1 cellular context compared by ENCODE assay signal in the genomic region with DNA sequence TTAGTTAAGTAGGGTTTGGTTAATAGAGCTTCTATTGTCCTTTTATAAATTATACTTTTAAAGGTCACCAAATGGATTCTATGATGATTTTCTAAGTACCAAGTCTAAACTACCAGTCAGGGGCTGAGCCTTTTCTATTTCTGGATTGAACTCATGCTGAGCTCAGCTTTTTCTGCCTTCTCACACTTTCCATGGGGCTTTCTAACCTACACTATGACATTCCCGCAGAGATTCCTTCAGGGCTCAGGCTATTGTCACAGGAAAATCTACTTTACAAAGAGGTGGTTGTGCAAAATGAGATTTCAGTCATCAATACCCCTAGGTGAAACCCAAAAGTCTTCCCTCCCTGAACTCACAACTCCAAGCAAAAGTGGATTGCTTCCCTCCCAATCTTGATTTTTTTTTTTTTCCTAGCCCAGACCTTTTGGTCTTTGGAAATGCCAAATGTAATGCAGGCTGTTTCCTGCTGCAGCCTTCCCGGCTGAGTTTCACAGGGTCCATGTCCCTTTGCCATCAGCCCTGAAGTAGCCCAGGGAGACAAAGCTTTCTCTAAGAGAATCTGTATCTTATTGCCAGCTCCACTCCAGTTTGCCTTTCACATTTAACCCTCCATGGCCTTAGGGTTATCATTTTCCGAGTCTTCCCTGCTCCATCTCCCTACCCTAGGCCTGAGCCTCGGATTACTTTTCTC.
TF ChIP-seq lines count a peak whose summit lies in the region.

No MANE protein-coding gene starts in this region.

TF ChIP-seq in GM23338, 12 proteins besides CTCF, POLR2A, EP300 and RAD21 (continued from another document):
- TF ChIP-seq, protein P1, sequence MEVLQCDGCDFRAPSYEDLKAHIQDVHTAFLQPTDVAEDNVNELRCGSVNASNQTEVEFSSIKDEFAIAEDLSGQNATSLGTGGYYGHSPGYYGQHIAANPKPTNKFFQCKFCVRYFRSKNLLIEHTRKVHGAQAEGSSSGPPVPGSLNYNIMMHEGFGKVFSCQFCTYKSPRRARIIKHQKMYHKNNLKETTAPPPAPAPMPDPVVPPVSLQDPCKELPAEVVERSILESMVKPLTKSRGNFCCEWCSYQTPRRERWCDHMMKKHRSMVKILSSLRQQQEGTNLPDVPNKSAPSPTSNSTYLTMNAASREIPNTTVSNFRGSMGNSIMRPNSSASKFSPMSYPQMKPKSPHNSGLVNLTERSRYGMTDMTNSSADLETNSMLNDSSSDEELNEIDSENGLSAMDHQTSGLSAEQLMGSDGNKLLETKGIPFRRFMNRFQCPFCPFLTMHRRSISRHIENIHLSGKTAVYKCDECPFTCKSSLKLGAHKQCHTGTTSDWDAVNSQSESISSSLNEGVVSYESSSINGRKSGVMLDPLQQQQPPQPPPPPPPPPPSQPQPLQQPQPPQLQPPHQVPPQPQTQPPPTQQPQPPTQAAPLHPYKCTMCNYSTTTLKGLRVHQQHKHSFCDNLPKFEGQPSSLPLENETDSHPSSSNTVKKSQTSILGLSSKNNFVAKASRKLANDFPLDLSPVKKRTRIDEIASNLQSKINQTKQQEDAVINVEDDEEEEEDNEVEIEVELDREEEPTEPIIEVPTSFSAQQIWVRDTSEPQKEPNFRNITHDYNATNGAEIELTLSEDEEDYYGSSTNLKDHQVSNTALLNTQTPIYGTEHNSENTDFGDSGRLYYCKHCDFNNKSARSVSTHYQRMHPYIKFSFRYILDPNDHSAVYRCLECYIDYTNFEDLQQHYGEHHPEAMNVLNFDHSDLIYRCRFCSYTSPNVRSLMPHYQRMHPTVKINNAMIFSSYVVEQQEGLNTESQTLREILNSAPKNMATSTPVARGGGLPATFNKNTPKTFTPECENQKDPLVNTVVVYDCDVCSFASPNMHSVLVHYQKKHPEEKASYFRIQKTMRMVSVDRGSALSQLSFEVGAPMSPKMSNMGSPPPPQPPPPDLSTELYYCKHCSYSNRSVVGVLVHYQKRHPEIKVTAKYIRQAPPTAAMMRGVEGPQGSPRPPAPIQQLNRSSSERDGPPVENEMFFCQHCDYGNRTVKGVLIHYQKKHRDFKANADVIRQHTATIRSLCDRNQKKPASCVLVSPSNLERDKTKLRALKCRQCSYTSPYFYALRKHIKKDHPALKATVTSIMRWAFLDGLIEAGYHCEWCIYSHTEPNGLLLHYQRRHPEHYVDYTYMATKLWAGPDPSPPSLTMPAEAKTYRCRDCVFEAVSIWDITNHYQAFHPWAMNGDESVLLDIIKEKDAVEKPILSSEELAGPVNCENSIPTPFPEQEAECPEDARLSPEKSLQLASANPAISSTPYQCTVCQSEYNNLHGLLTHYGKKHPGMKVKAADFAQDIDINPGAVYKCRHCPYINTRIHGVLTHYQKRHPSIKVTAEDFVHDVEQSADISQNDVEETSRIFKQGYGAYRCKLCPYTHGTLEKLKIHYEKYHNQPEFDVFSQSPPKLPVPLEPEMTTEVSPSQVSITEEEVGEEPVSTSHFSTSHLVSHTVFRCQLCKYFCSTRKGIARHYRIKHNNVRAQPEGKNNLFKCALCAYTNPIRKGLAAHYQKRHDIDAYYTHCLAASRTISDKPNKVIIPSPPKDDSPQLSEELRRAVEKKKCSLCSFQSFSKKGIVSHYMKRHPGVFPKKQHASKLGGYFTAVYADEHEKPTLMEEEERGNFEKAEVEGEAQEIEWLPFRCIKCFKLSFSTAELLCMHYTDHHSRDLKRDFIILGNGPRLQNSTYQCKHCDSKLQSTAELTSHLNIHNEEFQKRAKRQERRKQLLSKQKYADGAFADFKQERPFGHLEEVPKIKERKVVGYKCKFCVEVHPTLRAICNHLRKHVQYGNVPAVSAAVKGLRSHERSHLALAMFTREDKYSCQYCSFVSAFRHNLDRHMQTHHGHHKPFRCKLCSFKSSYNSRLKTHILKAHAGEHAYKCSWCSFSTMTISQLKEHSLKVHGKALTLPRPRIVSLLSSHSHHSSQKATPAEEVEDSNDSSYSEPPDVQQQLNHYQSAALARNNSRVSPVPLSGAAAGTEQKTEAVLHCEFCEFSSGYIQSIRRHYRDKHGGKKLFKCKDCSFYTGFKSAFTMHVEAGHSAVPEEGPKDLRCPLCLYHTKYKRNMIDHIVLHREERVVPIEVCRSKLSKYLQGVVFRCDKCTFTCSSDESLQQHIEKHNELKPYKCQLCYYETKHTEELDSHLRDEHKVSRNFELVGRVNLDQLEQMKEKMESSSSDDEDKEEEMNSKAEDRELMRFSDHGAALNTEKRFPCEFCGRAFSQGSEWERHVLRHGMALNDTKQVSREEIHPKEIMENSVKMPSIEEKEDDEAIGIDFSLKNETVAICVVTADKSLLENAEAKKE (CRISPR knock-in tag; IDR thresholded peaks at IDR 0.05) = no peak
- TF ChIP-seq JUNB (IDR thresholded peaks at IDR 0.05; ENCODE audit: unreplicated experiment) (no peak), ZNF331 (CRISPR knock-in tag; IDR thresholded peaks at IDR 0.05; ENCODE audit: low read depth) (no peak)
- TF ChIP-seq, protein P2, sequence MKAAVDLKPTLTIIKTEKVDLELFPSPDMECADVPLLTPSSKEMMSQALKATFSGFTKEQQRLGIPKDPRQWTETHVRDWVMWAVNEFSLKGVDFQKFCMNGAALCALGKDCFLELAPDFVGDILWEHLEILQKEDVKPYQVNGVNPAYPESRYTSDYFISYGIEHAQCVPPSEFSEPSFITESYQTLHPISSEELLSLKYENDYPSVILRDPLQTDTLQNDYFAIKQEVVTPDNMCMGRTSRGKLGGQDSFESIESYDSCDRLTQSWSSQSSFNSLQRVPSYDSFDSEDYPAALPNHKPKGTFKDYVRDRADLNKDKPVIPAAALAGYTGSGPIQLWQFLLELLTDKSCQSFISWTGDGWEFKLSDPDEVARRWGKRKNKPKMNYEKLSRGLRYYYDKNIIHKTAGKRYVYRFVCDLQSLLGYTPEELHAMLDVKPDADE (IDR thresholded peaks at IDR 0.05) = no peak
